8 cellular contexts compared by ENCODE assay signal in the genomic region with DNA sequence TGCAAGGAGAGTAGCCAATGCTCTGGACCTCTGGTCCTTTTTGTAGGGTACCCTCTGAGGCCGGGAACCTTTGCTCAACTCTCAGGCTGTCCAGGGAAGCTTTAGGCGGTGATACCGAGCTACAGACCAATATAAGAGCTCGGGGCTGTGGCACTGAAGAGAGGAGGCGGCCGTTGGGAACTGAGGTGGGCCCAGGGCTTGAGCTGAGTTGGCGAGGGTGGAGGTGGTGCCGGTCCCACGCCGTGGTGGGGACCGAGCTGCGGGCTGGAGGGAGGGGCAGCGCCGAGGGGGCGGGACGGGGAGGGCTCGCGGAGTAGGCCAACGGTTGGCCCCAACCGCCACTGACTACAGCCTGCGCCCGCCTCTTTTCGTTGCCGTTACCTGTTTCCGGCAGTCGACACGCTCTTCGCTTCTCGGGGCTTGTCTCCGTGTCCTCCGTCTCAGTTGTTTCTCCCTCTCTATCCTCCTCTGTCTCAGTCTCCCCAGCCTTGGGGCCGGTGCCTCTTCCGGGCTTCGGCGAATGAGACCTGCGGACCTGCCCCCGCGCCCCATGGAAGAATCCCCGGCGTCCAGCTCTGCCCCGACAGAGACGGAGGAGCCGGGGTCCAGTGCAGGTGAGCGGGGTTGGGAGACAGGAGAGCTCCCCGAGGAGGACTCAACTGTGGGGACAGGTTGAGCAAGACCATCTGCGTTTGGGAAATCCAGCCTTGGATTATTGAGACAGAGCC. TPM values are rescaled to one million over a fixed set of nuclear protein-coding genes. Genes with fewer than 3 reads are reported as not detected.
DNase-seq lines count a peak whose midpoint lies in the region; ATAC-seq, FAIRE-seq and TF ChIP-seq lines count a peak whose summit lies in the region.

A gene with protein sequence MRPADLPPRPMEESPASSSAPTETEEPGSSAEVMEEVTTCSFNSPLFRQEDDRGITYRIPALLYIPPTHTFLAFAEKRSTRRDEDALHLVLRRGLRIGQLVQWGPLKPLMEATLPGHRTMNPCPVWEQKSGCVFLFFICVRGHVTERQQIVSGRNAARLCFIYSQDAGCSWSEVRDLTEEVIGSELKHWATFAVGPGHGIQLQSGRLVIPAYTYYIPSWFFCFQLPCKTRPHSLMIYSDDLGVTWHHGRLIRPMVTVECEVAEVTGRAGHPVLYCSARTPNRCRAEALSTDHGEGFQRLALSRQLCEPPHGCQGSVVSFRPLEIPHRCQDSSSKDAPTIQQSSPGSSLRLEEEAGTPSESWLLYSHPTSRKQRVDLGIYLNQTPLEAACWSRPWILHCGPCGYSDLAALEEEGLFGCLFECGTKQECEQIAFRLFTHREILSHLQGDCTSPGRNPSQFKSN (plus strand): TSS at position 393 of the 728 bp plus-strand sequence. CDS start 128 bp downstream, at position 521.

- H4K20me1 ChIP-seq in OCI-LY1 (ENCODE audit: insufficient read depth, low read length) = no peaks in the 10 kb centered on the region

- H3K4me2 ChIP-seq in OCI-LY1 (ENCODE audit: low read length) = peak within 1 kb of the TSS; percentile 93

- no peaks in the 10 kb centered on the region for H3K9me2 ChIP-seq in OCI-LY1 (ENCODE audit: low read depth, low read length)

- H3K9me3 ChIP-seq in HUES64 (ENCODE audit: insufficient read depth, low read depth, low read length) = no peaks in the 10 kb centered on the region
- H3K9me3 ChIP-seq in OCI-LY1 (ENCODE audit: low read length) = no peaks in the 10 kb centered on the region

- ATAC-seq in GM21447 (IDR thresholded peaks at IDR 0.05; ENCODE audit: unreplicated experiment) = peak; percentile 84

- H3K9ac ChIP-seq in HUES64 (ENCODE audit: low read depth, low read length) (peak within 1 kb of the TSS; percentile 79), OCI-LY1 (ENCODE audit: low read length) (peak within 1 kb of the TSS; percentile 92)

- peaks cover 3% of the 10 kb centered on the region; the same call in 1 of the 2 replicates for H3K36me3 ChIP-seq in HUES64 (ENCODE audit: insufficient read depth, low read length)
- H3K36me3 ChIP-seq in OCI-LY1 (ENCODE audit: insufficient read depth, low read length) = peaks cover 9% of the 10 kb centered on the region; the same call in 1 of the 2 replicates

- H3K79me2 ChIP-seq in OCI-LY1 (ENCODE audit: insufficient read depth, low read length) = peaks cover 23% of the 10 kb centered on the region

- FAIRE-seq in D721Med (lab: Jason Lieb, UNC) = no peak

- H3K27me3 ChIP-seq in HUES64 (ENCODE audit: insufficient read depth, low read length) (no peaks in the 10 kb centered on the region), OCI-LY1 (ENCODE audit: insufficient read depth, low read length) (no peaks in the 10 kb centered on the region)

- under 1% methylated on average over 46 of the region's 46 CpGs for WGBS in HUES64

- peak within 1 kb of the TSS; percentile 79; the same call in 1 of the 2 replicates for H3K27ac ChIP-seq in HUES64 (ENCODE audit: low read depth, low read length)
- peak within 1 kb of the TSS; percentile 80 for H3K27ac ChIP-seq in OCI-LY1 (ENCODE audit: low read depth, low read length, poor library complexity, severe bottlenecking)
- H3K27ac ChIP-seq in epithelial cell of prostate = peak within 1 kb of the TSS; percentile 52

- no peak within 1 kb of the TSS for H2AFZ ChIP-seq in OCI-LY1 (ENCODE audit: low read length)

- peak; percentile 52 for DNase-seq in D721Med (ENCODE audit: insufficient read length, low spot score)
- peak; percentile 91 for DNase-seq in activated CD8-positive, alpha-beta memory T cell treated with anti-CD3 and anti-CD28 coated beads, Interleukin-2, amount 50 U/mL, for 48 hours
- DNase-seq in epithelial cell of prostate (ENCODE audit: low read depth, low spot score) = peak; percentile 20
- peak; percentile 76 for DNase-seq in mucosa of gallbladder (ENCODE audit: low spot score)
- DNase-seq in stimulated activated CD8-positive, alpha-beta memory T cell treated with anti-CD3 and anti-CD28 coated beads, Interleukin-4, amount 100 ng/mL, for 4 hours (ENCODE audit: low read depth in 2 of 2, low spot score in 1 of 2) = peak; percentile 67 to 76

- H3F3A ChIP-seq in OCI-LY1 (ENCODE audit: insufficient read depth, low read length) = no peaks in the 10 kb centered on the region

- H3K4me3 ChIP-seq in HUES64 (ENCODE audit: low read length) = peak within 1 kb of the TSS; percentile 76
- peak within 1 kb of the TSS; percentile 87 for H3K4me3 ChIP-seq in OCI-LY1 (ENCODE audit: low read depth, low read length, poor library complexity, severe bottlenecking)

- TF ChIP-seq CTCF in D721Med (IDR thresholded peaks at IDR 0.05; ENCODE audit: insufficient read depth, missing control alignments) (no peak), OCI-LY1 (IDR thresholded peaks at IDR 0.05; ENCODE audit: low read length) (no peak)

- H3K4me1 ChIP-seq in HUES64 (ENCODE audit: insufficient read depth, low read length) (no peaks in the 10 kb centered on the region), OCI-LY1 (ENCODE audit: insufficient read depth, low read length, severe bottlenecking) (peaks cover 45% of the 10 kb centered on the region)

RNA-seq across cellular contexts. Expression of the gene that starts here (rescaled TPM):
- 7.1 TPM for polyA plus RNA-seq in HUES64 (2013, experiment 1 of 2)
- 7.5 TPM for polyA plus RNA-seq in HUES64 (2013, experiment 2 of 2)
- 8.1 TPM for total RNA-seq in mucosa of gallbladder

Comparison
In these comparisons a context has a peak if more than half of its experiments do, and no peak if none do; other contexts are left out.
1. Peak in every context shown above with its lines: DNase-seq, ATAC-seq, H3K4me3 ChIP-seq and H3K27ac ChIP-seq.
2. DNase-seq: peak in every context shown above with its lines; median percentile 91 in activated CD8-positive, alpha-beta memory T cell treated with anti-CD3 and anti-CD28 coated beads, Interleukin-2, amount 50 U/mL, for 48 hours; 76 in mucosa of gallbladder; 72 in stimulated activated CD8-positive, alpha-beta memory T cell treated with anti-CD3 and anti-CD28 coated beads, Interleukin-4, amount 100 ng/mL, for 4 hours; 52 in D721Med; 20 in epithelial cell of prostate.